Comparison of ENCODE assay signal across 8 cellular contexts in genomic region chr19:49766938-49767315, GRCh38. TPM values are rescaled to one million over a fixed set of nuclear protein-coding genes. Genes with fewer than 3 reads are reported as not detected.
DNase-seq lines count a peak whose midpoint lies in the region; ATAC-seq and TF ChIP-seq lines count a peak whose summit lies in the region.

AP2A1 (plus strand) TSS chr19:49767001; CDS start chr19:49767134, 133 bp downstream.

- H3K9me3 Mint-ChIP-seq in activated CD8-positive, alpha-beta memory T cell treated with anti-CD3 and anti-CD28 coated beads, Interleukin-2, amount 10 ng/mL, durations not matched to agents 7 days and 5 days (ENCODE audit: low read depth) = no peaks in the 10 kb centered on the region
- H3K9me3 Mint-ChIP-seq in activated naive CD8-positive, alpha-beta T cell treated with anti-CD3 and anti-CD28 coated beads for 36 hours = no peaks in the 10 kb centered on the region

- no peak for TF ChIP-seq CTCF in hepatocyte (IDR thresholded peaks at IDR 0.05; ENCODE audit: poor library complexity)

- H3K9me3 ChIP-seq in hepatocyte (ENCODE audit: low read depth) = no peaks in the 10 kb centered on the region

- WGBS in hepatocyte (ENCODE audit: low lambda C conversion rate, missing lambda C conversion rate) = 2% methylated on average over 10 of the region's 39 CpGs

- H3K4me3 Mint-ChIP-seq in activated CD8-positive, alpha-beta memory T cell treated with anti-CD3 and anti-CD28 coated beads, Interleukin-2, amount 10 ng/mL, durations not matched to agents 7 days and 5 days = peak within 1 kb of the TSS; percentile 89
- H3K4me3 Mint-ChIP-seq in activated naive CD8-positive, alpha-beta T cell treated with anti-CD3 and anti-CD28 coated beads for 36 hours = peak within 1 kb of the TSS; percentile 94

- peak within 1 kb of the TSS; percentile 92 for H3K27ac ChIP-seq in hepatocyte
- H3K27ac ChIP-seq in skin epidermis = peak within 1 kb of the TSS; percentile 75 to 95 (median 92)

- H3K4me1 Mint-ChIP-seq in activated CD8-positive, alpha-beta memory T cell treated with anti-CD3 and anti-CD28 coated beads, Interleukin-2, amount 10 ng/mL, durations not matched to agents 7 days and 5 days = peaks cover 35% of the 10 kb centered on the region
- peaks cover 27% of the 10 kb centered on the region for H3K4me1 Mint-ChIP-seq in activated naive CD8-positive, alpha-beta T cell treated with anti-CD3 and anti-CD28 coated beads for 36 hours

- H3K36me3 ChIP-seq in hepatocyte (replicated peaks; ENCODE audit: insufficient read depth, low read depth) = no peaks in the 10 kb centered on the region

- no peak for ATAC-seq in activated CD8-positive, alpha-beta memory T cell treated with anti-CD3 and anti-CD28 coated beads, Interleukin-2, amount 10 ng/mL, durations not matched to agents 7 days and 5 days

- H3K4me1 ChIP-seq in hepatocyte (ENCODE audit: insufficient read depth) = peaks cover 11% of the 10 kb centered on the region

- no peaks in the 10 kb centered on the region for H4K20me1 ChIP-seq in hepatocyte (ENCODE audit: insufficient read depth, poor library complexity, severe bottlenecking)

- H3K27me3 Mint-ChIP-seq in activated CD8-positive, alpha-beta memory T cell treated with anti-CD3 and anti-CD28 coated beads, Interleukin-2, amount 10 ng/mL, durations not matched to agents 7 days and 5 days = no peaks in the 10 kb centered on the region
- H3K27me3 Mint-ChIP-seq in activated naive CD8-positive, alpha-beta T cell treated with anti-CD3 and anti-CD28 coated beads for 36 hours = no peaks in the 10 kb centered on the region

- peak within 1 kb of the TSS; percentile 94 for H3K4me2 ChIP-seq in hepatocyte

- peaks cover 4% of the 10 kb centered on the region for H3K36me3 Mint-ChIP-seq in activated CD8-positive, alpha-beta memory T cell treated with anti-CD3 and anti-CD28 coated beads, Interleukin-2, amount 10 ng/mL, durations not matched to agents 7 days and 5 days
- H3K36me3 Mint-ChIP-seq in activated naive CD8-positive, alpha-beta T cell treated with anti-CD3 and anti-CD28 coated beads for 36 hours = no peaks in the 10 kb centered on the region

- no peak for DNase-seq in activated CD8-positive, alpha-beta memory T cell treated with anti-CD3 and anti-CD28 coated beads, Interleukin-2, amount 10 ng/mL, durations not matched to agents 7 days and 5 days
- DNase-seq in activated CD8-positive, alpha-beta memory T cell treated with anti-CD3 and anti-CD28 coated beads, Interleukin-2, amount 50 U/mL, for 48 hours = no peak
- no peak for DNase-seq in activated naive CD8-positive, alpha-beta T cell treated with anti-CD3 and anti-CD28 coated beads for 36 hours
- DNase-seq in hepatocyte (ENCODE audit: low spot score) (no peak), putamen (ENCODE audit: low spot score) (no peak), NCI-H510A treated with DMSO at 0.1 percent for 48 hours (lab: John Stamatoyannopoulos, UW) (no peak)
- DNase-seq in activated CD4-positive, CD25-positive, alpha-beta regulatory T cell (lab: John Stamatoyannopoulos, UW) = no peak

- H2AFZ ChIP-seq in hepatocyte = peak within 1 kb of the TSS; percentile 16

- CTCF ChIA-PET in activated CD8-positive, alpha-beta memory T cell treated with anti-CD3 and anti-CD28 coated beads, Interleukin-2, amount 10 ng/mL, durations not matched to agents 7 days and 5 days (lab: Charles Lee) = interaction anchor here (0.7 to 1.5 kb wide), 5 partner anchors 10 to 110 kb away, joined by 3 to 4 read pairs (median 3); no protein-coding TSS in a partner anchor

- no peaks in the 10 kb centered on the region for H3K27me3 ChIP-seq in hepatocyte

- peaks cover 48% of the 10 kb centered on the region for H3K79me2 ChIP-seq in hepatocyte

- peak within 1 kb of the TSS; percentile 93 for H3K27ac Mint-ChIP-seq in activated CD8-positive, alpha-beta memory T cell treated with anti-CD3 and anti-CD28 coated beads, Interleukin-2, amount 10 ng/mL, durations not matched to agents 7 days and 5 days
- peak within 1 kb of the TSS; percentile 94 for H3K27ac Mint-ChIP-seq in activated naive CD8-positive, alpha-beta T cell treated with anti-CD3 and anti-CD28 coated beads for 36 hours

- H3K4me3 ChIP-seq in hepatocyte = peak within 1 kb of the TSS; percentile 67
- H3K4me3 ChIP-seq in skin epidermis = peak within 1 kb of the TSS; percentile 59 to 89 (median 81)

- no peaks in the 10 kb centered on the region for H3K9me2 ChIP-seq in hepatocyte (replicated peaks; ENCODE audit: insufficient read depth)

RNA-seq across cellular contexts. Expression of gene AP2A1, which starts in this region (rescaled TPM):
- total RNA-seq in activated CD8-positive, alpha-beta memory T cell treated with anti-CD3 and anti-CD28 coated beads, Interleukin-2, amount 10 ng/mL, durations not matched to agents 7 days and 5 days = 100 to 1,000 TPM in 1 of 2 experiments, 10 to 100 TPM in 1; 85.3 to 102 TPM
- 10 to 100 TPM; 83.0 to 83.2 TPM for total RNA-seq in activated naive CD8-positive, alpha-beta T cell treated with anti-CD3 and anti-CD28 coated beads for 36 hours
- total RNA-seq in hepatocyte = 59.3 and 64.8 TPM in 2 replicates
- 60.4 and 62.1 TPM in 2 replicates for polyA plus RNA-seq in hepatocyte
